ENCODE assay signal across 22 cellular contexts in the genomic region with DNA sequence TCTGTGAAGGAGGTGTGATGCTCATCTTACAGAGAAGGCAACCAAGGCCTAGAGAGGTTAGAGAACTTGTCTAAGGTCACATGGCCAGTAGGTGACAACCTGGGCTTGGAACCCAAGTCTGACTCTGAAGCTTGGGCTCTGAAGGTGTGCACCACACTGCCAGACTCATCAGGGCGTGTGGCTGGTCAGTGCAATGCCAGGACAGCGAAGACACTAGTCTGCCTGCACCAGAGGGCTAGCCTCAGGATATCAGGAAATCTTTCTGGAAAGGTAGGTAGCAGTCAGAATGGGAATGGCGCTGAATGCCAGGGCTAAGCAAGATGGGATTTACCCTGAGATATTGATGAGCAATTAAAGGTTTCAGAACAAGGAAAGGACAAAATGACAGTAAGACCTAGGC. TPM values are rescaled to one million over a fixed set of nuclear protein-coding genes. Genes with fewer than 3 reads are reported as not detected.
DNase-seq lines count a peak whose midpoint lies in the region; ATAC-seq and TF ChIP-seq lines count a peak whose summit lies in the region.
"Had no signal": no experiment of that assay in that cellular context is flagged by ENCODE, and none has a peak within 500 bp of the region (broad histone marks: within the 10 kb centered on the region; RNA-seq: fewer than 3 reads in every experiment).

No MANE protein-coding gene starts in this region.

- H2AFZ ChIP-seq in OCI-LY7 (ENCODE audit: low read length): no peak overlapping the region

- H3K4me3 ChIP-seq in right atrium auricular region: no peak overlapping the region
- no peak overlapping the region for H3K4me3 ChIP-seq in OCI-LY7 (ENCODE audit: low read depth, low read length, poor library complexity, severe bottlenecking)
- no peak overlapping the region for H3K4me3 ChIP-seq in endodermal cell (ENCODE audit: low read length)
- H3K4me3 ChIP-seq in sigmoid colon: no peak overlapping the region
- H3K4me3 ChIP-seq: adrenal gland, esophagus squamous epithelium, lower lobe of right lung, ovary had no signal

- H3K4me1 ChIP-seq in right atrium auricular region (peaks cover 0 to 40% of the 10 kb centered on the region in 2 donors), OCI-LY7 (ENCODE audit: insufficient read depth, low read length, poor library complexity, severe bottlenecking) (peaks cover 53% of the 10 kb centered on the region), endodermal cell (ENCODE audit: control insufficient read depth, insufficient read depth, low read length) (no peaks in the 10 kb centered on the region), sigmoid colon (peaks cover 0 to 33% (median 25%) of the 10 kb centered on the region in 4 donors)

- H3K4me2 ChIP-seq in OCI-LY7 (ENCODE audit: low read length): peak overlapping the region; percentile 34

- BruUV-seq in OCI-LY7 (replicated peaks; lab: Mats Ljungman, UMichigan): no TSS peak

- CTCF ChIA-PET in OCI-LY7 (lab: Charles Lee; ENCODE audit: unreplicated experiment): interaction anchor here (1.2 to 1.7 kb wide), 2 partner anchors 35 to 39 kb away, joined by 3 to 5 read pairs; a partner anchor contains a TSS

- intact Hi-C loops in left ventricle myocardium superior (cut with micrococcal nuclease) (loop anchor here (5.0 kb wide), 1 partner anchor 55 kb away; no protein-coding TSS in a partner anchor), OCI-LY7 (cut with micrococcal nuclease; ENCODE audit: unreplicated experiment) (no loop called here), sigmoid colon (cut with DNase I) (no loop called here)

- H4K20me1 ChIP-seq in OCI-LY7 (ENCODE audit: insufficient read depth, low read length): no peaks in the 10 kb centered on the region

- no peak overlapping the region for H3K4me3 Mint-ChIP-seq in type B pancreatic cell
- no peak overlapping the region for H3K4me3 Mint-ChIP-seq in endodermal cell
- H3K4me3 Mint-ChIP-seq: dendritic cell treated with granulocyte-macrophage colony-stimulating factor and Interleukin-4, amounts not matched to agents 40 ng/mL and 50 ng/mL, for 4 days; HFFc6; natural killer cell; stimulated activated naive B cell treated with anti-CD40 and anti-IgM and Interleukin-4, amounts not matched to agents 10 μg/mL and 1 μg/mL and 100 μg/mL, for 72 hours had no signal

- H3K9me3 Mint-ChIP-seq in type B pancreatic cell (no peaks in the 10 kb centered on the region), endodermal cell (no peaks in the 10 kb centered on the region)
- H3K9me3 Mint-ChIP-seq: dendritic cell treated with granulocyte-macrophage colony-stimulating factor and Interleukin-4, amounts not matched to agents 40 ng/mL and 50 ng/mL, for 4 days; HFFc6; natural killer cell; stimulated activated naive B cell treated with anti-CD40 and anti-IgM and Interleukin-4, amounts not matched to agents 10 μg/mL and 1 μg/mL and 100 μg/mL, for 72 hours had no signal

- no peak for TF ChIP-seq EP300 in sigmoid colon (IDR thresholded peaks at IDR 0.05)

- no peaks in the 10 kb centered on the region for H3K36me3 ChIP-seq in right atrium auricular region
- peaks cover 54% of the 10 kb centered on the region for H3K36me3 ChIP-seq in OCI-LY7 (ENCODE audit: insufficient read depth, low read length)
- H3K36me3 ChIP-seq in endodermal cell (ENCODE audit: control insufficient read depth, insufficient read depth, low read length): peaks cover 7% of the 10 kb centered on the region
- H3K36me3 ChIP-seq in sigmoid colon: no peaks in the 10 kb centered on the region
- H3K36me3 ChIP-seq: adrenal gland, ovary had no signal

- no peaks in the 10 kb centered on the region for H3K27me3 Mint-ChIP-seq in type B pancreatic cell
- H3K27me3 Mint-ChIP-seq in endodermal cell (ENCODE audit: insufficient read depth): no peaks in the 10 kb centered on the region
- H3K27me3 Mint-ChIP-seq: dendritic cell treated with granulocyte-macrophage colony-stimulating factor and Interleukin-4, amounts not matched to agents 40 ng/mL and 50 ng/mL, for 4 days; stimulated activated naive B cell treated with anti-CD40 and anti-IgM and Interleukin-4, amounts not matched to agents 10 μg/mL and 1 μg/mL and 100 μg/mL, for 72 hours had no signal

- H3K27me3 ChIP-seq in right atrium auricular region (no peaks in the 10 kb centered on the region), endodermal cell (ENCODE audit: control insufficient read depth, insufficient read depth, low read length, poor library complexity, severe bottlenecking) (no peaks in the 10 kb centered on the region), sigmoid colon (no peaks in the 10 kb centered on the region)
- H3K27me3 ChIP-seq: adrenal gland, esophagus squamous epithelium, foreskin keratinocyte, ovary had no signal

- 85 to 94% methylated on average over 3 of the region's 3 CpGs for WGBS in endodermal cell (ENCODE audit: insufficient coverage in 1 of 2, insufficient read length in 1 of 2), 2 experiments
- WGBS in sigmoid colon, 2 donors: 96 to 98% methylated on average over 3 of the region's 3 CpGs

- ATAC-seq in left ventricle myocardium superior: no peak
- ATAC-seq: foreskin keratinocyte; lower lobe of right lung; natural killer cell; stimulated activated naive B cell treated with anti-CD40 and anti-IgM and Interleukin-4, amounts not matched to agents 10 μg/mL and 1 μg/mL and 100 μg/mL, for 72 hours had no signal

- H3K79me2 ChIP-seq in OCI-LY7 (ENCODE audit: insufficient read depth, low read depth, low read length): peaks cover 5% of the 10 kb centered on the region; the same call in 1 of the 2 replicates

- H3K27ac ChIP-seq in right atrium auricular region (no peak overlapping the region), OCI-LY7 (ENCODE audit: low read depth, low read length, poor library complexity, severe bottlenecking) (peak overlapping the region; percentile 93), endodermal cell (ENCODE audit: low read depth, low read length) (no peak overlapping the region), sigmoid colon (no peak overlapping the region)
- H3K27ac ChIP-seq: adrenal gland, foreskin keratinocyte, lower lobe of right lung, ovary had no signal

- POLR2A ChIA-PET in OCI-LY7 (lab: Charles Lee): interaction anchor here (1.0 to 10.4 kb wide), 3 partner anchors 19 to 34 kb away, joined by 3 to 183 read pairs (median 6); a partner anchor contains a TSS

- H3K4me1 Mint-ChIP-seq in type B pancreatic cell (ENCODE audit: unreplicated experiment) (peaks cover 10% of the 10 kb centered on the region), endodermal cell (no peaks in the 10 kb centered on the region)

- no peak overlapping the region for H3K9ac ChIP-seq in endodermal cell (ENCODE audit: extremely low read depth, low read length, poor library complexity, severe bottlenecking)

- H3K36me3 Mint-ChIP-seq in type B pancreatic cell (no peaks in the 10 kb centered on the region), endodermal cell (ENCODE audit: low read depth) (peaks cover 17% of the 10 kb centered on the region)
- H3K36me3 Mint-ChIP-seq: natural killer cell had no signal

- H3K9me3 ChIP-seq in right atrium auricular region (no peaks in the 10 kb centered on the region), OCI-LY7 (ENCODE audit: low read length) (no peaks in the 10 kb centered on the region), endodermal cell (ENCODE audit: control insufficient read depth, low read length) (no peaks in the 10 kb centered on the region), sigmoid colon (no peaks in the 10 kb centered on the region)
- H3K9me3 ChIP-seq: adrenal gland, esophagus squamous epithelium, lower lobe of right lung, ovary had no signal

- no peak overlapping the region for H3K27ac Mint-ChIP-seq in type B pancreatic cell
- no peak overlapping the region for H3K27ac Mint-ChIP-seq in endodermal cell
- H3K27ac Mint-ChIP-seq: dendritic cell treated with granulocyte-macrophage colony-stimulating factor and Interleukin-4, amounts not matched to agents 40 ng/mL and 50 ng/mL, for 4 days; HFFc6; natural killer cell had no signal

- no peaks in the 10 kb centered on the region for H3K9me2 ChIP-seq in OCI-LY7 (ENCODE audit: insufficient read depth, low read length)

- no peak for TF ChIP-seq POLR2A in sigmoid colon (IDR thresholded peaks at IDR 0.05)

- DNase-seq in right atrium auricular region (ENCODE audit: low spot score): peak; percentile 34
- DNase-seq in left ventricle myocardium superior: no peak
- peak; percentile 31 for DNase-seq in OCI-LY7 (ENCODE audit: low spot score)
- DNase-seq in islet precursor cell: peak; percentile 27
- DNase-seq in type B pancreatic cell (ENCODE audit: extremely low spot score, unreplicated experiment): peak; percentile 50
- no peak for DNase-seq in endodermal cell
- no peak for DNase-seq in sigmoid colon
- no peak for DNase-seq in AG08395 (ENCODE audit: low spot score)
- DNase-seq: activated gamma-delta T cell; C1 segment of cervical spinal cord; central memory CD4-positive, alpha-beta T cell; esophagus squamous epithelium; foreskin keratinocyte; HFFc6; lower lobe of right lung; natural killer cell; NCI-H446 treated with DMSO at 0.1 percent for 48 hours; NCI-H82; ovary; stimulated activated naive B cell treated with anti-CD40 and anti-IgM and Interleukin-4, amounts not matched to agents 10 μg/mL and 1 μg/mL and 100 μg/mL, for 72 hours had no signal

- no peak for TF ChIP-seq CTCF in right atrium auricular region (IDR thresholded peaks at IDR 0.05)
- no peak for TF ChIP-seq CTCF in OCI-LY7 (conservative IDR thresholded peaks at IDR 0.05; ENCODE audit: low read length)
- no peak for TF ChIP-seq CTCF in type B pancreatic cell (conservative IDR thresholded peaks at IDR 0.05)
- TF ChIP-seq CTCF in endodermal cell (conservative IDR thresholded peaks at IDR 0.05): no peak
- no peak for TF ChIP-seq CTCF in sigmoid colon (IDR thresholded peaks at IDR 0.05)

RNA-seq across cellular contexts. Expression of a gene that starts 34.9 kb away (rescaled TPM):
- 10 to 100 TPM; 18.8 to 19.1 TPM for total RNA-seq in right atrium auricular region
- total RNA-seq in left ventricle myocardium superior: 40.5 TPM
- 26.4 and 29.1 TPM in 2 replicates for total RNA-seq in OCI-LY7 (2014; rRNA removed; shearing (Covaris generic))
- 82.7 and 88.3 TPM in 2 replicates for total RNA-seq in OCI-LY7 (2022)
- 20.9 and 27.6 TPM in 2 replicates for total RNA-seq in type B pancreatic cell (ENCODE audit: low replicate concordance)
- 10 to 100 TPM; 29.6 to 41.6 TPM for total RNA-seq in endodermal cell
- 10.4 TPM for polyA plus RNA-seq in endodermal cell (2013, experiment 1 of 2)
- polyA plus RNA-seq in endodermal cell (2013, experiment 2 of 2): 12.1 TPM
- total RNA-seq in sigmoid colon: 10 to 100 TPM; 18.6 to 21.0 (median 20.1) TPM
- 10 to 100 TPM in 1 of 3 donors, 1 to 10 TPM in 2; 2.4 to 10.3 (median 3.9) TPM for polyA plus RNA-seq in sigmoid colon

Comparison
In these comparisons a context has a peak if more than half of its experiments do, and no peak if none do; other contexts are left out.
1. DNase-seq: peak in right atrium auricular region (single experiment), OCI-LY7 (single experiment), islet precursor cell (single experiment) and type B pancreatic cell (single experiment); none in left ventricle myocardium superior (single experiment), endodermal cell (single experiment), sigmoid colon (single experiment) and AG08395 (single experiment).